In the genomic region with DNA sequence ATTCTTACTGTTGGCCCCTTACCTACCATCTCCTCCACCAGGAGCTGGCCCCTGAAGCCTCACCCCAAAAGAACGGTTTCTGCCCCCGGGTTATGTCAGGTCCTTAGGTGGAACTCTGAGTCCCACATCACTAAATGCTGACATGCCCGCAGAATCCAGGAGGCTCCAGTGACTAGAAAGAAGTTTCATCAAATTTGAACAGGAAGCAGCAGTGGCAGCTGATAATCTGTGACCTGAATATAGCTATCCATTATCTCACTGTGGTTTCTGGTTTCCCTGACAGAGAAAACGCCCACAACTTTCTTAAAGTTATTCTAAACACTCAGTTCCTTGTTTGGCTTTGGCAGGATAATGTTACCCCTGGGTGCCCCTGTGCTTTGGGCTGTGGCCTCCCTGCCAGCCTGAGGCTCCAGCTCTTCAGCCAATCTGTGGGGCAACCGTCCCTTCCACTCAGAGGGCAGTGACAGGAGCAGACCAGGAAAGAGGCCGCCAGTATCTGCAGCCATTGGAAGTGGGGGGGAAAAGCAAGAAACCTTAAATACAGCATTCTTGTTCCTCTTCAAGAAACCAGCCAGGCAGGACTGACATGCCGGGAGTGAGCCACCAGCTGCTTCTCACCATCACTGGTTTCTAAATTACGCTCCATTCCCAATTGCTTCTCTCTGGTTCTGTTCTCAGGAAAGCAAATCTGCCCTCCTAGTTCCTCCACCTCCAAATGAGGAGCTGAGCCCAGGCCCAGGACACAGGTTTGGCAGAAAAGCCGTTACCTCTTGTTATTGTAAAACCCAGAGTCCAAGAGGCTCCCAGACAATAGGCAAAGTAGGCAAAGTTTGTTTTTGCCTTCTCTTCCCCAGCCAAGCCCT, we compare ENCODE assay signal across 9 cellular contexts. TPM values are rescaled to one million over a fixed set of nuclear protein-coding genes. Genes with fewer than 3 reads are reported as not detected.
A peak's percentile ranks its signal among the peaks of the same experiment; 100 is the strongest.
DNase-seq lines count a peak whose midpoint lies in the region; ATAC-seq, FAIRE-seq and TF ChIP-seq lines count a peak whose summit lies in the region.
"Had no signal": no experiment of that assay in that cellular context is flagged by ENCODE, and none has a peak within 500 bp of the region (broad histone marks: within the 10 kb centered on the region; RNA-seq: fewer than 3 reads in every experiment).

No MANE protein-coding gene starts in this region.

- no peak for ATAC-seq in GM18873 (IDR thresholded peaks at IDR 0.05; ENCODE audit: low FRiP score, unreplicated experiment)

- DNase-seq in GM12891 (ENCODE audit: insufficient read length, low spot score) (no peak), H4 (ENCODE audit: low spot score) (peak; percentile 89), NCI-H226 (peak; percentile 61), iris pigment epithelial cell (ENCODE audit: low read depth) (peak; percentile 54), NCI-H2171 treated with DMSO at 0.1 percent for 48 hours (lab: John Stamatoyannopoulos, UW) (no peak)
- peak; percentile 26 for DNase-seq in activated effector memory CD4-positive, alpha-beta T cell treated with Interleukin-2 at 50 U/mL for 16 hours

- peak overlapping the region in 1 of 2 donors; percentile 29 for H3K4me3 ChIP-seq in stomach smooth muscle (ENCODE audit: low read length in 2 of 2)

- peaks cover 17% of the 10 kb centered on the region for H3K4me1 ChIP-seq in stomach smooth muscle (ENCODE audit: control insufficient read depth, insufficient read depth, low read length)

- no peaks in the 10 kb centered on the region for H3K27me3 ChIP-seq in stomach smooth muscle (ENCODE audit: control insufficient read depth in 1 of 2, insufficient read depth in 2 of 2, low read length in 2 of 2)

- peak overlapping the region in 1 of 2 donors; percentile 29 for H3K9ac ChIP-seq in stomach smooth muscle (ENCODE audit: low read length in 2 of 2)

- peak; percentile 55 for FAIRE-seq in GM12891 (lab: Jason Lieb, UNC)
- FAIRE-seq: TTC549 had no signal

- peak overlapping the region; percentile 73 for H3K27ac ChIP-seq in stomach smooth muscle (ENCODE audit: low read length)

- no peaks in the 10 kb centered on the region for H3K36me3 ChIP-seq in stomach smooth muscle (ENCODE audit: control insufficient read depth in 2 of 2, insufficient read depth in 2 of 2, low read length in 2 of 2)

- no peak for TF ChIP-seq POLR2A in GM12891 (IDR thresholded peaks at IDR 0.05; ENCODE audit: low read depth, low read length)

- no peaks in the 10 kb centered on the region for H3K9me3 ChIP-seq in stomach smooth muscle (ENCODE audit: control insufficient read depth in 2 of 2, low read length in 2 of 2)

TF ChIP-seq in GM12891, 5 proteins besides CTCF, POLR2A, EP300 and RAD21:
- TF ChIP-seq PAX5 (IDR thresholded peaks at IDR 0.05; ENCODE audit: insufficient read depth, low read length, severe bottlenecking), result no peak
- no peak for TF ChIP-seq POLR2AphosphoS5 (IDR thresholded peaks at IDR 0.05; ENCODE audit: low read depth, low read length)
- TF ChIP-seq SPI1 (IDR thresholded peaks at IDR 0.05; ENCODE audit: low read depth, low read length), result peak; percentile 88

RNA-seq across cellular contexts. Expression of gene VCL, which starts 41.2 kb away (rescaled TPM):
- 8.7 TPM for polyA plus RNA-seq in GM12891 (2012; ENCODE audit: low read depth, missing spikeins)
- 47.1 and 53.0 TPM in 2 replicates for total RNA-seq in H4 (2014; rRNA removed; shearing (Covaris generic))

RNA-seq across cellular contexts. Expression of gene PLAU, which starts 45.8 kb away (rescaled TPM):
- polyA plus RNA-seq in GM12891 (2012; ENCODE audit: low read depth, missing spikeins), result 0.73 TPM
- 149 and 153 TPM in 2 replicates for total RNA-seq in H4 (2014; rRNA removed; shearing (Covaris generic))

Comparison
In these comparisons a context has a peak if more than half of its experiments do, and no peak if none do; other contexts are left out.
1. DNase-seq: peak in H4 (single experiment), NCI-H226 (single experiment), activated effector memory CD4-positive, alpha-beta T cell treated with Interleukin-2 at 50 U/mL for 16 hours (single experiment) and iris pigment epithelial cell (single experiment); none in GM12891 (single experiment) and NCI-H2171 treated with DMSO at 0.1 percent for 48 hours (single experiment).